ENCODE assay signal across 9 cellular contexts in the genomic region with DNA sequence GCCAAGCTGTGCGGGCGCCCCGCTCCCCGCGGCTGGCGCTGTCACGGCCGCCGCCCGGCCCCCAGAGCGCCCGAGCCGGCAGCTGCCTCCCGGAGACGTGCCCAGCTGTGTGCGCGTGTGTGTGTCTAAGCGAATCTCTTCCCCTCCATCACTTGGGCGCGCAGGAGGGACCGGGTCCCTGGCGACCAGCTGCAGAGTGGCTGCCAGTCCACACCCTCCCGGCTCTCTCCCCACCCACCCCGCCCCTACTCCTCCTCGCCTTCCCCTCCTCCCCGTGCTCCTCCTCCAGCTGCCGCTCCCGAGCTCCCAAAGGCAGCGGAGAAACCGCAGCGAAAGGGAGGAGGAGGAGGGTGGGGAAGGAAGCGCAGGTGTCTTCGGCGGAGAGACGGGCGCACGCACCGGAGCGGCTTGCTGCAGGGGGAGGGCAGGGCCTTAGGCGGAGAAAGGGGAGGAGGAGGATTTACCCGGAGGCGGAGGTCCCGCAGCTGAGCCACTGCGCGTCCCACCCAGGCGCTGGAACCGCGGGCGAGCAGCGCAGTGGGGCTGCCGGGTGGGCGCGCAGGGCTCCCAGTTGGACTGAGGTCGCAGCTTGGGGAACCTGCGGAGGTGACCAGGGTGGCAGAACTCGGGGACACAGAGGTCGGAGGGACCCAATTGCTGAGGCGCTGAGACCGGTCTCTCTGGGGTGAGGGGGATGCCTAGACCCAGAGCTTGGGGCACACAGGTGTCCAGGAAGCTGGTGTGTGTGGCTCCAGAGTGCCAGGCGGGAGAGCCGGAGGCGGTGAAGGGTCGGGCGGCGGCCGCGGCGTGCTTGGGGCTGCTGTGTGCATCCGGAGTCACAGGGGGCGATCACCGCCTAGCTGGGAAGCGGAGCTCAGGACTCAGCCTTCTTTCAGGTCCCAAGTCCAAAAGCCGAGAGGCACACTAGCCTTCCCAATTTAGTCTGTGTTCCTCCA. TPM values are rescaled to one million over a fixed set of nuclear protein-coding genes. Genes with fewer than 3 reads are reported as not detected.
DNase-seq lines count a peak whose midpoint lies in the region; ATAC-seq and TF ChIP-seq lines count a peak whose summit lies in the region.
"Had no signal": no experiment of that assay in that cellular context is flagged by ENCODE, and none has a peak within 500 bp of the region (broad histone marks: within the 10 kb centered on the region; RNA-seq: fewer than 3 reads in every experiment).

Gene HS3ST5 (minus strand): TSS at position 198 of the 956 bp plus-strand sequence. CDS start 280,178 bp downstream, outside the sequence.

- no peaks in the 10 kb centered on the region for H3K9me2 ChIP-seq in hepatocyte (replicated peaks; ENCODE audit: insufficient read depth)

- ATAC-seq in GM19467 (IDR thresholded peaks at IDR 0.05; ENCODE audit: unreplicated experiment): no peak

- under 1% methylated on average over 45 of the region's 73 CpGs for WGBS in hepatocyte (ENCODE audit: low lambda C conversion rate, missing lambda C conversion rate)

- H3K27me3 ChIP-seq in hepatocyte: peaks cover 3% of the 10 kb centered on the region

- no peak within 1 kb of the TSS for H3K27ac ChIP-seq in hepatocyte

- peak; percentile 62 for TF ChIP-seq CTCF in hepatocyte (IDR thresholded peaks at IDR 0.05; ENCODE audit: poor library complexity)

- DNase-seq in stimulated activated CD4-positive, alpha-beta T cell treated with anti-CD3 and anti-CD28 coated beads, Interleukin-15, amount 100 ng/mL, for 24 hours: peak; percentile 18
- no peak for DNase-seq in stimulated activated CD4-positive, alpha-beta T cell treated with anti-CD3 and anti-CD28 coated beads, Interleukin-1b, Interleukin-23, amount 100 ng/mL, for 48 hours
- peak; percentile 63 for DNase-seq in NCI-H2029 treated with DMSO at 0.1 percent for 48 hours (lab: John Stamatoyannopoulos, UW)
- peak in 54 of 56 donors; percentile 4 to 83 (median 57) for DNase-seq in amygdala (lab: John Stamatoyannopoulos, UW)
- peak; percentile 81 for DNase-seq in hepatocyte (ENCODE audit: low spot score)
- DNase-seq in putamen (ENCODE audit: low spot score): peak; percentile 85
- no peak for DNase-seq in GOT3 (lab: John Stamatoyannopoulos, UW)

- H2AFZ ChIP-seq in hepatocyte: peak within 1 kb of the TSS; percentile 71

- H3K4me3 ChIP-seq in hepatocyte: peak within 1 kb of the TSS; percentile 81

- H3K4me2 ChIP-seq in hepatocyte: peak within 1 kb of the TSS; percentile 98

- H3K4me1 ChIP-seq in hepatocyte (ENCODE audit: insufficient read depth): peaks cover 7% of the 10 kb centered on the region

- no peaks in the 10 kb centered on the region for H3K36me3 ChIP-seq in hepatocyte (replicated peaks; ENCODE audit: insufficient read depth, low read depth)

- no peaks in the 10 kb centered on the region for H4K20me1 ChIP-seq in hepatocyte (ENCODE audit: insufficient read depth, poor library complexity, severe bottlenecking)

- no peaks in the 10 kb centered on the region for H3K79me2 ChIP-seq in hepatocyte

- H3K9me3 ChIP-seq in hepatocyte (ENCODE audit: low read depth): no peaks in the 10 kb centered on the region

RNA-seq across cellular contexts. Expression of gene HS3ST5, which starts in this region (rescaled TPM):
- 1.1 and 1.4 TPM in 2 replicates for total RNA-seq in hepatocyte
- 0.38 and 0.73 TPM in 2 replicates for polyA plus RNA-seq in hepatocyte
- total RNA-seq: pulmonary artery endothelial cell had no signal

Comparison
In these comparisons a context has a peak if more than half of its experiments do, and no peak if none do; other contexts are left out.
1. DNase-seq: peak in stimulated activated CD4-positive, alpha-beta T cell treated with anti-CD3 and anti-CD28 coated beads, Interleukin-15, amount 100 ng/mL, for 24 hours (single experiment), NCI-H2029 treated with DMSO at 0.1 percent for 48 hours (single experiment), amygdala (54 of 56), hepatocyte (single experiment) and putamen (single experiment); none in stimulated activated CD4-positive, alpha-beta T cell treated with anti-CD3 and anti-CD28 coated beads, Interleukin-1b, Interleukin-23, amount 100 ng/mL, for 48 hours (single experiment) and GOT3 (single experiment).